13 cellular contexts compared by ENCODE assay signal in genomic region chr1:184513966-184514365, GRCh38.
A peak's percentile ranks its signal among the peaks of the same experiment; 100 is the strongest.
DNase-seq lines count a peak whose midpoint lies in the region; ATAC-seq, FAIRE-seq and TF ChIP-seq lines count a peak whose summit lies in the region.
"Had no signal": no experiment of that assay in that cellular context is flagged by ENCODE, and none has a peak within 500 bp of the region (broad histone marks: within the 10 kb centered on the region; RNA-seq: fewer than 3 reads in every experiment).

No MANE protein-coding gene starts in this region.

- H3K27ac ChIP-seq in transverse colon: peak overlapping the region; percentile 21 to 61 (median 48)

- intact Hi-C loops in transverse colon (cut with DNase I; ENCODE audit: low total_unique reads): no loop called here

- H3K9me3 ChIP-seq in transverse colon: no peaks in the 10 kb centered on the region
- H3K9me3 ChIP-seq: ascending aorta, Peyer's patch had no signal

- DNase-seq in LHCN-M2 (ENCODE audit: low read depth) (peak; percentile 65), bronchial epithelial cell (ENCODE audit: low read depth) (peak; percentile 45), iris pigment epithelial cell (ENCODE audit: low read depth) (peak; percentile 77), transverse colon (no peak), DMS 273 (lab: John Stamatoyannopoulos, UW; ENCODE audit: unreplicated experiment) (no peak), DMS114 treated with DMSO at 0.1 percent for 48 hours (lab: John Stamatoyannopoulos, UW; ENCODE audit: unreplicated experiment) (no peak)
- DNase-seq: Kasumi-1, Peyer's patch had no signal

- in situ Hi-C loops in transverse colon (cut with MboI; ENCODE audit: low pct_ligation_motif_present in 1 of 4, low pct_unique_long_range_greater_than_20kb in 1 of 4, low sequenced_read_pairs in 3 of 4): no loop called here

- H3K27me3 ChIP-seq in bronchial epithelial cell (ENCODE audit: control insufficient read depth, insufficient read depth, low read length) (no peaks in the 10 kb centered on the region), transverse colon (no peaks in the 10 kb centered on the region)
- H3K27me3 ChIP-seq: ascending aorta, Peyer's patch had no signal

- ATAC-seq in HG02981 (IDR thresholded peaks at IDR 0.05; ENCODE audit: unreplicated experiment): no peak
- ATAC-seq: stimulated activated memory B cell treated with anti-CD40 and anti-IgM and Interleukin-4, amounts not matched to agents 10 μg/mL and 1 μg/mL and 100 μg/mL, for 72 hours had no signal

- TF ChIP-seq POLR2A in transverse colon (IDR thresholded peaks at IDR 0.05): no peak

- TF ChIP-seq CTCF in bronchial epithelial cell (IDR thresholded peaks at IDR 0.05; ENCODE audit: insufficient read depth, low read length, severe bottlenecking) (no peak), transverse colon (IDR thresholded peaks at IDR 0.05) (no peak)

- no peaks in the 10 kb centered on the region for H3K36me3 ChIP-seq in bronchial epithelial cell (ENCODE audit: control insufficient read depth, insufficient read depth, low read length)
- H3K36me3 ChIP-seq in transverse colon: no peaks in the 10 kb centered on the region
- H3K36me3 ChIP-seq: ascending aorta had no signal

- peaks cover 11 to 38% (median 17%) of the 10 kb centered on the region in 4 donors for H3K4me1 ChIP-seq in transverse colon
- H3K4me1 ChIP-seq: ascending aorta, Peyer's patch had no signal

- TF ChIP-seq EP300 in transverse colon (IDR thresholded peaks at IDR 0.05; ENCODE audit: low read depth): no peak

- FAIRE-seq in bronchial epithelial cell (lab: Jason Lieb, UNC): no peak
- FAIRE-seq: GM19239, TTC549 had no signal

- 79 to 86% methylated on average over 4 of the region's 4 CpGs for WGBS in transverse colon (ENCODE audit: low coverage in 1 of 2), 2 donors

- H3K4me3 ChIP-seq in bronchial epithelial cell (ENCODE audit: low read depth, low read length): no peak overlapping the region
- no peak overlapping the region for H3K4me3 ChIP-seq in transverse colon
- H3K4me3 ChIP-seq: ascending aorta, Peyer's patch had no signal

Comparison
In these comparisons a context has a peak if more than half of its experiments do, and no peak if none do; other contexts are left out.
1. DNase-seq: peak in LHCN-M2 (single experiment), bronchial epithelial cell (single experiment) and iris pigment epithelial cell (single experiment); none in transverse colon (single experiment), DMS 273 (single experiment) and DMS114 treated with DMSO at 0.1 percent for 48 hours (single experiment).